8 cellular contexts compared by ENCODE assay signal in the genomic region with DNA sequence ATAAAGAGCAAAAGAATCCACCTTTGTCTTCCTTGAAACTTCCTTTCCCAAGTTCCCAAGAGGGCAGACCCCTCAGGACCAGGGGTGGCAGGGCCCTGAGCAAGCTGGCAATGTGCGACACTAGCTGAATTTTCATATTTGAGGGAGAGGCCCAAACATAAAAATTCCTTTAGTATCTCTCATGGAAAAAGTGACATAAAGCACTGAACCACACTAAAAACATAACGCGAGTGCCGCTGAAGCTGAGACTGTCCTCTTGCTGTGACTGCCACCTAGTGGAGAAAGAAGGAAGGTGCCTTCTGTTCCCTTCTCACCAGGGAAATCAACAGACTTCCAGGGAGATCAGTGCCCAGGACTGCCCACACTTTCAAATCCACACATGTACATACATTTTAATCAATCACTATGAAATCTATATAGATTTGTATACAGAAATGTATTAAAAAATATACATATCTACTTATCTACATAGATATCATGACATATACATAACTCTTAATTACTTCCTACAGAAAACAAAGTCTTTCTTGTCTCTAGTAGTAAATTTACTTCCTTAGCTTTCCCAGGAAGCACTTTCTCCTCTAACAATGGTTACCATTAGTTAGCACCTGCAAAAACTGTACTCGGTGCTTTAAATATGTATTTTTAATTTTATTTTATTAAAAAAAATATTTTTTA.
A peak's percentile ranks its signal among the peaks of the same experiment; 100 is the strongest.
DNase-seq lines count a peak whose midpoint lies in the region; ATAC-seq and TF ChIP-seq lines count a peak whose summit lies in the region.

No MANE protein-coding gene starts in this region.

- TF ChIP-seq CTCF in cardiac fibroblast (IDR thresholded peaks at IDR 0.05; ENCODE audit: low read depth, low read length) = peak; percentile 93

- H3K4me3 ChIP-seq in cardiac fibroblast (replicated peaks in 1 of 2; ENCODE audit: low read depth in 2 of 2, low read length in 2 of 2) = no peak overlapping the region

- DNase-seq in COR-L47 (lab: John Stamatoyannopoulos, UW) (peak; percentile 54), NCI-H2227 (lab: John Stamatoyannopoulos, UW; ENCODE audit: unreplicated experiment) (peak; percentile 85), cardiac fibroblast (ENCODE audit: low read depth in 2 of 2) (peak; percentile 94 to 97), islet precursor cell (peak; percentile 93)
- peak; percentile 15 to 43 (median 37) for DNase-seq in activated CD4-positive, CD25-positive, alpha-beta regulatory T cell (lab: John Stamatoyannopoulos, UW)
- DNase-seq in stimulated activated CD4-positive, alpha-beta T cell treated with anti-CD3 and anti-CD28 coated beads, Interleukin-12 subunit alpha, Interleukin-12 subunit beta, amount 100 ng/mL, for 4 hours = peak; percentile 56

- ATAC-seq in HG02763 (IDR thresholded peaks at IDR 0.05; ENCODE audit: unreplicated experiment) (peak; percentile 45), HG03025 (IDR thresholded peaks at IDR 0.05; ENCODE audit: low FRiP score, unreplicated experiment) (no peak)

Comparison
In these comparisons a context has a peak if more than half of its experiments do, and no peak if none do; other contexts are left out.
1. DNase-seq: peak in every context shown above with its lines; median percentile 96 in cardiac fibroblast; 93 in islet precursor cell; 85 in NCI-H2227; 56 in stimulated activated CD4-positive, alpha-beta T cell treated with anti-CD3 and anti-CD28 coated beads, Interleukin-12 subunit alpha, Interleukin-12 subunit beta, amount 100 ng/mL, for 4 hours; 54 in COR-L47; 37 in activated CD4-positive, CD25-positive, alpha-beta regulatory T cell.